ENCODE assay signal across 1 cellular context in the genomic region with DNA sequence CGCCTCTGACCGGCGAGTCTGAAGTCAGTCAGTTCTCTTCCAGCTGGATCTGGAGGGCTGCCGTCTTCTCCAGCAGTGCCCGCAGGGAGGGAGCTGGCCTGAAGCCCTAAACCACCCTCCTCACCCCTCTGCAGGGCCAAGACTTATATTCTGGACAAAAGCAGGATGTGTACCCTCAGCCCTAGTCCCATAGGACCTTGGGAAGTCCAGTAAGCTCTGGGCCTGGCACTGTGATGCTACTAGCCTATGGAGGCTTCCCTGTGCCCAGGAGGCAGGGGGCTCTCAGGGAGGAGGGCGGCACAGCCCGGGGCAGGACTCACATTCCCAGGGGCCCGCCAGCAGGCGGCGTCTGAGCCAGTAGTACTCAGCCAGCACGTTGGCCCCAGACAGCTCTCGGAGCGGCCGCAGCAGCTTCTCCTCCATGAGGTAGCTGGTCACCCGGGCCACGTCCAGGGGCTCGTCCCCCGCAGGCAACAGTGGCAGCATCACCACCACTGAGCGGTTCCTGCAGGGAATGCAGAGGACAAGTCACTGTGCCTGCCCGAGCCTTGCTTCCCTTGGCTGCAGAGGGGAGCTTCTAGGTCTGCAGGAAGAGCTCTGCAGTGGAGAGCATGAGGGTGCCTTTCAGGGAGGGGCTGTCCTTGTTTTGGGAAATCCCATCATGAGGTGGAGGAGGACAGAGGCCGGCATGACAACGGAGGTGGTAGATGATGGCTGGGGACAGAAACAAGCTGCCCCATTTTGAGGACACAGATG.
TF ChIP-seq lines count a peak whose summit lies in the region.

No MANE protein-coding gene starts in this region.

TF ChIP-seq in HepG2, 621 proteins besides CTCF, POLR2A, EP300 and RAD21 (continued from another document and continues in another):
- TF ChIP-seq, protein P1, sequence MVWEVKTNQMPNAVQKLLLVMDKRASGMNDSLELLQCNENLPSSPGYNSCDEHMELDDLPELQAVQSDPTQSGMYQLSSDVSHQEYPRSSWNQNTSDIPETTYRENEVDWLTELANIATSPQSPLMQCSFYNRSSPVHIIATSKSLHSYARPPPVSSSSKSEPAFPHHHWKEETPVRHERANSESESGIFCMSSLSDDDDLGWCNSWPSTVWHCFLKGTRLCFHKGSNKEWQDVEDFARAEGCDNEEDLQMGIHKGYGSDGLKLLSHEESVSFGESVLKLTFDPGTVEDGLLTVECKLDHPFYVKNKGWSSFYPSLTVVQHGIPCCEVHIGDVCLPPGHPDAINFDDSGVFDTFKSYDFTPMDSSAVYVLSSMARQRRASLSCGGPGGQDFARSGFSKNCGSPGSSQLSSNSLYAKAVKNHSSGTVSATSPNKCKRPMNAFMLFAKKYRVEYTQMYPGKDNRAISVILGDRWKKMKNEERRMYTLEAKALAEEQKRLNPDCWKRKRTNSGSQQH (CRISPR knock-in tag; IDR thresholded peaks at IDR 0.05; ENCODE audit: low read depth): 0 out of 2 replicates have a peak, but pooled peaks have one; percentile 37
- TF ChIP-seq KLF11 (CRISPR knock-in tag; IDR thresholded peaks at IDR 0.05): no peak
- TF ChIP-seq MBD4 (IDR thresholded peaks at IDR 0.05; ENCODE audit: borderline replicate concordance, low read length): no peak
- TF ChIP-seq, protein P2, sequence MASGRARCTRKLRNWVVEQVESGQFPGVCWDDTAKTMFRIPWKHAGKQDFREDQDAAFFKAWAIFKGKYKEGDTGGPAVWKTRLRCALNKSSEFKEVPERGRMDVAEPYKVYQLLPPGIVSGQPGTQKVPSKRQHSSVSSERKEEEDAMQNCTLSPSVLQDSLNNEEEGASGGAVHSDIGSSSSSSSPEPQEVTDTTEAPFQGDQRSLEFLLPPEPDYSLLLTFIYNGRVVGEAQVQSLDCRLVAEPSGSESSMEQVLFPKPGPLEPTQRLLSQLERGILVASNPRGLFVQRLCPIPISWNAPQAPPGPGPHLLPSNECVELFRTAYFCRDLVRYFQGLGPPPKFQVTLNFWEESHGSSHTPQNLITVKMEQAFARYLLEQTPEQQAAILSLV (CRISPR knock-in tag; IDR thresholded peaks at IDR 0.05; ENCODE audit: borderline replicate concordance): peak; percentile 93; the same call in 1 of the 2 replicates
- no peak for TF ChIP-seq SSRP1 (CRISPR knock-in tag; IDR thresholded peaks at IDR 0.05)
- TF ChIP-seq ZNF326 (CRISPR knock-in tag; IDR thresholded peaks at IDR 0.05; ENCODE audit: borderline replicate concordance): no peak
- TF ChIP-seq, protein P3, sequence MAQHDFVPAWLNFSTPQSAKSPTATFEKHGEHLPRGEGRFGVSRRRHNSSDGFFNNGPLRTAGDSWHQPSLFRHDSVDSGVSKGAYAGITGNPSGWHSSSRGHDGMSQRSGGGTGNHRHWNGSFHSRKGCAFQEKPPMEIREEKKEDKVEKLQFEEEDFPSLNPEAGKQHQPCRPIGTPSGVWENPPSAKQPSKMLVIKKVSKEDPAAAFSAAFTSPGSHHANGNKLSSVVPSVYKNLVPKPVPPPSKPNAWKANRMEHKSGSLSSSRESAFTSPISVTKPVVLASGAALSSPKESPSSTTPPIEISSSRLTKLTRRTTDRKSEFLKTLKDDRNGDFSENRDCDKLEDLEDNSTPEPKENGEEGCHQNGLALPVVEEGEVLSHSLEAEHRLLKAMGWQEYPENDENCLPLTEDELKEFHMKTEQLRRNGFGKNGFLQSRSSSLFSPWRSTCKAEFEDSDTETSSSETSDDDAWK (CRISPR knock-in tag; IDR thresholded peaks at IDR 0.05): no peak
- TF ChIP-seq ZFP36 (IDR thresholded peaks at IDR 0.05; ENCODE audit: borderline replicate concordance, low read depth, low read length, partially characterized antibody): no peak
- TF ChIP-seq, protein P4, sequence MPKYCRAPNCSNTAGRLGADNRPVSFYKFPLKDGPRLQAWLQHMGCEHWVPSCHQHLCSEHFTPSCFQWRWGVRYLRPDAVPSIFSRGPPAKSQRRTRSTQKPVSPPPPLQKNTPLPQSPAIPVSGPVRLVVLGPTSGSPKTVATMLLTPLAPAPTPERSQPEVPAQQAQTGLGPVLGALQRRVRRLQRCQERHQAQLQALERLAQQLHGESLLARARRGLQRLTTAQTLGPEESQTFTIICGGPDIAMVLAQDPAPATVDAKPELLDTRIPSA (CRISPR knock-in tag; IDR thresholded peaks at IDR 0.05; ENCODE audit: borderline replicate concordance): no peak
- no peak for TF ChIP-seq NCOA5 (CRISPR knock-in tag; IDR thresholded peaks at IDR 0.05)
- TF ChIP-seq ZNF660 (CRISPR knock-in tag; IDR thresholded peaks at IDR 0.05; ENCODE audit: borderline replicate concordance, low read depth): no peak
- peak; percentile 61; the same call in 1 of the 2 replicates for TF ChIP-seq ZKSCAN5 (CRISPR knock-in tag; IDR thresholded peaks at IDR 0.05)
- TF ChIP-seq, protein P5, sequence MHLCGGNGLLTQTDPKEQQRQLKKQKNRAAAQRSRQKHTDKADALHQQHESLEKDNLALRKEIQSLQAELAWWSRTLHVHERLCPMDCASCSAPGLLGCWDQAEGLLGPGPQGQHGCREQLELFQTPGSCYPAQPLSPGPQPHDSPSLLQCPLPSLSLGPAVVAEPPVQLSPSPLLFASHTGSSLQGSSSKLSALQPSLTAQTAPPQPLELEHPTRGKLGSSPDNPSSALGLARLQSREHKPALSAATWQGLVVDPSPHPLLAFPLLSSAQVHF (CRISPR knock-in tag; IDR thresholded peaks at IDR 0.05): no peak
- no peak for TF ChIP-seq ZNF75D (CRISPR knock-in tag; IDR thresholded peaks at IDR 0.05; ENCODE audit: borderline replicate concordance)
- TF ChIP-seq KDM5A (IDR thresholded peaks at IDR 0.05; ENCODE audit: borderline replicate concordance, low read length): no peak
- no peak for TF ChIP-seq ZNF10 (CRISPR knock-in tag; IDR thresholded peaks at IDR 0.05; ENCODE audit: borderline replicate concordance, low read depth)
- no peak for TF ChIP-seq SOX6 (IDR thresholded peaks at IDR 0.05)
- TF ChIP-seq SOX6 (CRISPR knock-in tag; IDR thresholded peaks at IDR 0.05): peak; percentile 36; the same call in 1 of the 2 replicates
- TF ChIP-seq HNRNPLL (IDR thresholded peaks at IDR 0.05; ENCODE audit: low read depth, low read length, poor library complexity, severe bottlenecking): peak; percentile 63
- TF ChIP-seq PCBP2 (optimal IDR thresholded peaks at IDR 0.05; ENCODE audit: low read depth, low read length, poor library complexity, severe bottlenecking): no peak
- TF ChIP-seq, protein P6, sequence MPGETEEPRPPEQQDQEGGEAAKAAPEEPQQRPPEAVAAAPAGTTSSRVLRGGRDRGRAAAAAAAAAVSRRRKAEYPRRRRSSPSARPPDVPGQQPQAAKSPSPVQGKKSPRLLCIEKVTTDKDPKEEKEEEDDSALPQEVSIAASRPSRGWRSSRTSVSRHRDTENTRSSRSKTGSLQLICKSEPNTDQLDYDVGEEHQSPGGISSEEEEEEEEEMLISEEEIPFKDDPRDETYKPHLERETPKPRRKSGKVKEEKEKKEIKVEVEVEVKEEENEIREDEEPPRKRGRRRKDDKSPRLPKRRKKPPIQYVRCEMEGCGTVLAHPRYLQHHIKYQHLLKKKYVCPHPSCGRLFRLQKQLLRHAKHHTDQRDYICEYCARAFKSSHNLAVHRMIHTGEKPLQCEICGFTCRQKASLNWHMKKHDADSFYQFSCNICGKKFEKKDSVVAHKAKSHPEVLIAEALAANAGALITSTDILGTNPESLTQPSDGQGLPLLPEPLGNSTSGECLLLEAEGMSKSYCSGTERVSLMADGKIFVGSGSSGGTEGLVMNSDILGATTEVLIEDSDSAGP (CRISPR knock-in tag; IDR thresholded peaks at IDR 0.05; ENCODE audit: borderline replicate concordance): peak; percentile 91
- TF ChIP-seq NPAS2 (CRISPR knock-in tag; IDR thresholded peaks at IDR 0.05; ENCODE audit: borderline replicate concordance): no peak
- TF ChIP-seq, protein P7, sequence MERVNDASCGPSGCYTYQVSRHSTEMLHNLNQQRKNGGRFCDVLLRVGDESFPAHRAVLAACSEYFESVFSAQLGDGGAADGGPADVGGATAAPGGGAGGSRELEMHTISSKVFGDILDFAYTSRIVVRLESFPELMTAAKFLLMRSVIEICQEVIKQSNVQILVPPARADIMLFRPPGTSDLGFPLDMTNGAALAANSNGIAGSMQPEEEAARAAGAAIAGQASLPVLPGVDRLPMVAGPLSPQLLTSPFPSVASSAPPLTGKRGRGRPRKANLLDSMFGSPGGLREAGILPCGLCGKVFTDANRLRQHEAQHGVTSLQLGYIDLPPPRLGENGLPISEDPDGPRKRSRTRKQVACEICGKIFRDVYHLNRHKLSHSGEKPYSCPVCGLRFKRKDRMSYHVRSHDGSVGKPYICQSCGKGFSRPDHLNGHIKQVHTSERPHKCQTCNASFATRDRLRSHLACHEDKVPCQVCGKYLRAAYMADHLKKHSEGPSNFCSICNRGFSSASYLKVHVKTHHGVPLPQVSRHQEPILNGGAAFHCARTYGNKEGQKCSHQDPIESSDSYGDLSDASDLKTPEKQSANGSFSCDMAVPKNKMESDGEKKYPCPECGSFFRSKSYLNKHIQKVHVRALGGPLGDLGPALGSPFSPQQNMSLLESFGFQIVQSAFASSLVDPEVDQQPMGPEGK (CRISPR knock-in tag; IDR thresholded peaks at IDR 0.05): peak; percentile 79
- TF ChIP-seq NFKBIZ (CRISPR knock-in tag; IDR thresholded peaks at IDR 0.05): 0 out of 2 replicates have a peak, but pooled peaks have one; percentile 12
- peak; percentile 74; the same call in 1 of the 2 replicates for TF ChIP-seq ZNF274 (CRISPR knock-in tag; IDR thresholded peaks at IDR 0.05)
- TF ChIP-seq NFE2 (CRISPR knock-in tag; IDR thresholded peaks at IDR 0.05): 0 out of 2 replicates have a peak, but pooled peaks have one; percentile 4
- no peak for TF ChIP-seq ELF4 (CRISPR knock-in tag; IDR thresholded peaks at IDR 0.05; ENCODE audit: borderline replicate concordance)
- TF ChIP-seq SATB2 (CRISPR knock-in tag; IDR thresholded peaks at IDR 0.05): no peak
- no peak for TF ChIP-seq RFX1 (IDR thresholded peaks at IDR 0.05)
- no peak for TF ChIP-seq HNF4G (IDR thresholded peaks at IDR 0.05; ENCODE audit: borderline replicate concordance, low read depth, low read length)
- no peak for TF ChIP-seq HNF4G (CRISPR knock-in tag; IDR thresholded peaks at IDR 0.05; ENCODE audit: borderline replicate concordance, low read depth)
- TF ChIP-seq, protein P8, sequence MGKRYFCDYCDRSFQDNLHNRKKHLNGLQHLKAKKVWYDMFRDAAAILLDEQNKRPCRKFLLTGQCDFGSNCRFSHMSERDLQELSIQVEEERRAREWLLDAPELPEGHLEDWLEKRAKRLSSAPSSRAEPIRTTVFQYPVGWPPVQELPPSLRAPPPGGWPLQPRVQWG (CRISPR knock-in tag; IDR thresholded peaks at IDR 0.05; ENCODE audit: borderline replicate concordance, low read depth): no peak
- peak; percentile 39; the same call in 1 of the 2 replicates for TF ChIP-seq ZNF83 (CRISPR knock-in tag; IDR thresholded peaks at IDR 0.05; ENCODE audit: borderline replicate concordance)
- peak; percentile 78 for TF ChIP-seq STAG1 (CRISPR knock-in tag; IDR thresholded peaks at IDR 0.05)
- 0 out of 2 replicates have a peak, but pooled peaks have one; percentile 55 for TF ChIP-seq ZNF224 (CRISPR knock-in tag; IDR thresholded peaks at IDR 0.05)
- 0 out of 2 replicates have a peak, but pooled peaks have one; percentile 55 for TF ChIP-seq REL (CRISPR knock-in tag; conservative IDR thresholded peaks at IDR 0.05)
- TF ChIP-seq RCOR2 (CRISPR knock-in tag; IDR thresholded peaks at IDR 0.05): 0 out of 2 replicates have a peak, but pooled peaks have one; percentile 18
- TF ChIP-seq, protein P9, sequence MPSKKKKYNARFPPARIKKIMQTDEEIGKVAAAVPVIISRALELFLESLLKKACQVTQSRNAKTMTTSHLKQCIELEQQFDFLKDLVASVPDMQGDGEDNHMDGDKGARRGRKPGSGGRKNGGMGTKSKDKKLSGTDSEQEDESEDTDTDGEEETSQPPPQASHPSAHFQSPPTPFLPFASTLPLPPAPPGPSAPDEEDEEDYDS (CRISPR knock-in tag; IDR thresholded peaks at IDR 0.05): 0 out of 2 replicates have a peak, but pooled peaks have one; percentile 31
- TF ChIP-seq SP2 (CRISPR knock-in tag; IDR thresholded peaks at IDR 0.05): 0 out of 2 replicates have a peak, but pooled peaks have one; percentile 31
- 0 out of 2 replicates have a peak, but pooled peaks have one; percentile 24 for TF ChIP-seq HOXD1 (CRISPR knock-in tag; IDR thresholded peaks at IDR 0.05)
- TF ChIP-seq, protein P10, sequence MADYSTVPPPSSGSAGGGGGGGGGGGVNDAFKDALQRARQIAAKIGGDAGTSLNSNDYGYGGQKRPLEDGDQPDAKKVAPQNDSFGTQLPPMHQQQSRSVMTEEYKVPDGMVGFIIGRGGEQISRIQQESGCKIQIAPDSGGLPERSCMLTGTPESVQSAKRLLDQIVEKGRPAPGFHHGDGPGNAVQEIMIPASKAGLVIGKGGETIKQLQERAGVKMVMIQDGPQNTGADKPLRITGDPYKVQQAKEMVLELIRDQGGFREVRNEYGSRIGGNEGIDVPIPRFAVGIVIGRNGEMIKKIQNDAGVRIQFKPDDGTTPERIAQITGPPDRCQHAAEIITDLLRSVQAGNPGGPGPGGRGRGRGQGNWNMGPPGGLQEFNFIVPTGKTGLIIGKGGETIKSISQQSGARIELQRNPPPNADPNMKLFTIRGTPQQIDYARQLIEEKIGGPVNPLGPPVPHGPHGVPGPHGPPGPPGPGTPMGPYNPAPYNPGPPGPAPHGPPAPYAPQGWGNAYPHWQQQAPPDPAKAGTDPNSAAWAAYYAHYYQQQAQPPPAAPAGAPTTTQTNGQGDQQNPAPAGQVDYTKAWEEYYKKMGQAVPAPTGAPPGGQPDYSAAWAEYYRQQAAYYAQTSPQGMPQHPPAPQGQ (CRISPR knock-in tag; IDR thresholded peaks at IDR 0.05; ENCODE audit: borderline replicate concordance): no peak
- TF ChIP-seq, protein P11, sequence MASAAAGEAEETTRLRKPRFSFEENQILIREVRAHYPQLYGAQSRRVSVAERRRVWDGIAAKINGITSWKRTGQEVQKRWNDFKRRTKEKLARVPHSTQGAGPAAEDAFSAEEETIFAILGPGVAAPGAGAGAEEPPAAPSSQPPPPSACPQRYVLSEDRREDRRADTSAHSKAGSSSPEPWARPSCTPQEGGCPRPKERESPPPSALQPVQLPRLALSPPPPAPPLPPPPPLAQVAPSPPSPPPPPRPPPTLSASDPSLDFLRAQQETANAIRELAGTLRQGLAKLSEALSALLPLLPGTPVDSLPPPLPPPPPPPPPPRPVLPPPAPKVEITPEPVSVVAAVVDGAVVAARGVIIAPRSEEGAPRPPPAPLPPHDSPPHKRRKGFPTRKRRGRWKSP (CRISPR knock-in tag; IDR thresholded peaks at IDR 0.05): no peak
- TF ChIP-seq ZNF30 (CRISPR knock-in tag; IDR thresholded peaks at IDR 0.05): no peak
- TF ChIP-seq MED8 (CRISPR knock-in tag; IDR thresholded peaks at IDR 0.05; ENCODE audit: insufficient replicate concordance): peak; percentile 43
- TF ChIP-seq, protein P12, sequence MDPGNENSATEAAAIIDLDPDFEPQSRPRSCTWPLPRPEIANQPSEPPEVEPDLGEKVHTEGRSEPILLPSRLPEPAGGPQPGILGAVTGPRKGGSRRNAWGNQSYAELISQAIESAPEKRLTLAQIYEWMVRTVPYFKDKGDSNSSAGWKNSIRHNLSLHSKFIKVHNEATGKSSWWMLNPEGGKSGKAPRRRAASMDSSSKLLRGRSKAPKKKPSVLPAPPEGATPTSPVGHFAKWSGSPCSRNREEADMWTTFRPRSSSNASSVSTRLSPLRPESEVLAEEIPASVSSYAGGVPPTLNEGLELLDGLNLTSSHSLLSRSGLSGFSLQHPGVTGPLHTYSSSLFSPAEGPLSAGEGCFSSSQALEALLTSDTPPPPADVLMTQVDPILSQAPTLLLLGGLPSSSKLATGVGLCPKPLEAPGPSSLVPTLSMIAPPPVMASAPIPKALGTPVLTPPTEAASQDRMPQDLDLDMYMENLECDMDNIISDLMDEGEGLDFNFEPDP (CRISPR knock-in tag; conservative IDR thresholded peaks at IDR 0.05): no peak
- no peak for TF ChIP-seq CENPT (CRISPR knock-in tag; IDR thresholded peaks at IDR 0.05; ENCODE audit: low read depth)
